In genomic region chrX:40146471-40147398, GRCh38 we compare ENCODE assay signal across 8 cellular contexts. TPM values are rescaled to one million over a fixed set of nuclear protein-coding genes. Genes with fewer than 3 reads are reported as not detected.
DNase-seq lines count a peak whose midpoint lies in the region; ATAC-seq and TF ChIP-seq lines count a peak whose summit lies in the region.

No MANE protein-coding gene starts in this region.

- POLR2A ChIA-PET in PC-9 (lab: Charles Lee; ENCODE audit: unreplicated experiment), result no interaction called here

- no peaks in the 10 kb centered on the region for H3K9me2 ChIP-seq in PC-9 (ENCODE audit: insufficient read depth)

- no peaks in the 10 kb centered on the region for H4K20me1 ChIP-seq in PC-9 (ENCODE audit: insufficient read depth)

- H3K79me2 ChIP-seq in PC-9 (ENCODE audit: low read depth), result no peaks in the 10 kb centered on the region

- ATAC-seq in upper lobe of right lung (peak; percentile 71), HG02642 (IDR thresholded peaks at IDR 0.05; ENCODE audit: poor library complexity, unreplicated experiment) (no peak), GM19455 (IDR thresholded peaks at IDR 0.05; ENCODE audit: unreplicated experiment) (no peak)

- intact Hi-C loops in PC-9 (cut with micrococcal nuclease; ENCODE audit: unreplicated experiment) (no loop called here), upper lobe of right lung (cut with DNase I) (no loop called here)

- H3K4me1 ChIP-seq in PC-9 (replicated peaks; ENCODE audit: insufficient read depth) (no peaks in the 10 kb centered on the region), mononuclear cell (ENCODE audit: insufficient read depth, low read length) (peaks cover 59% of the 10 kb centered on the region), upper lobe of right lung (peaks cover 2% of the 10 kb centered on the region)
- H3K4me1 ChIP-seq in effector memory CD4-positive, alpha-beta T cell (ENCODE audit: control insufficient read depth, insufficient read depth, low read length, poor library complexity, severe bottlenecking), result peaks cover 4% of the 10 kb centered on the region

- TF ChIP-seq CTCF in PC-9 (conservative IDR thresholded peaks at IDR 0.05) (no peak), upper lobe of right lung (IDR thresholded peaks at IDR 0.05) (no peak)

- peak overlapping the region; percentile 63 for H3K4me2 ChIP-seq in PC-9

- H3K9me3 ChIP-seq in PC-9 (ENCODE audit: insufficient read depth, low read depth), result no peaks in the 10 kb centered on the region
- H3K9me3 ChIP-seq in effector memory CD4-positive, alpha-beta T cell (ENCODE audit: control insufficient read depth, low read length), result no peaks in the 10 kb centered on the region
- no peaks in the 10 kb centered on the region for H3K9me3 ChIP-seq in mononuclear cell (ENCODE audit: low read depth, low read length)
- no peaks in the 10 kb centered on the region for H3K9me3 ChIP-seq in upper lobe of right lung

- CTCF ChIA-PET in PC-9 (lab: Charles Lee), result no interaction called here

- no TSS peak for BruUV-seq in PC-9 (replicated peaks; lab: Mats Ljungman, UMichigan)

- H3K27me3 ChIP-seq in PC-9 (ENCODE audit: insufficient read depth, low read depth) (no peaks in the 10 kb centered on the region), mononuclear cell (ENCODE audit: insufficient read depth, low read length) (no peaks in the 10 kb centered on the region), upper lobe of right lung (no peaks in the 10 kb centered on the region)
- H3K27me3 ChIP-seq in effector memory CD4-positive, alpha-beta T cell (replicated peaks; ENCODE audit: control insufficient read depth, insufficient read depth, low read length, poor library complexity, severe bottlenecking), result no peaks in the 10 kb centered on the region

- no peak overlapping the region for H2AFZ ChIP-seq in PC-9

- H3F3A ChIP-seq in PC-9 (ENCODE audit: insufficient read depth, low read depth), result no peaks in the 10 kb centered on the region

- H3K4me3 ChIP-seq in PC-9 (peak overlapping the region; percentile 57; the same call in 1 of the 2 replicates), mononuclear cell (ENCODE audit: low read length) (peak overlapping the region; percentile 12), upper lobe of right lung (peak overlapping the region; percentile 52)
- H3K4me3 ChIP-seq in effector memory CD4-positive, alpha-beta T cell (ENCODE audit: insufficient read depth, low read depth, low read length, poor library complexity, severe bottlenecking), result peak overlapping the region; percentile 40

- DNase-seq in NCI-H2171 treated with DMSO at 0.1 percent for 48 hours (lab: John Stamatoyannopoulos, UW) (peak; percentile 23), NCI-H2171 (lab: John Stamatoyannopoulos, UW) (no peak), PC-9 (peak in 1 of 2 experiments; percentile 46), upper lobe of right lung (no peak)
- DNase-seq in effector memory CD4-positive, alpha-beta T cell, result no peak

- H3K27ac ChIP-seq in PC-9 (no peak overlapping the region), upper lobe of right lung (no peak overlapping the region)
- no peak overlapping the region for H3K27ac ChIP-seq in effector memory CD4-positive, alpha-beta T cell (ENCODE audit: insufficient read depth, low read length, poor library complexity, severe bottlenecking)

- no peaks in the 10 kb centered on the region for H3K36me3 ChIP-seq in PC-9 (ENCODE audit: low read depth)
- H3K36me3 ChIP-seq in effector memory CD4-positive, alpha-beta T cell (ENCODE audit: control insufficient read depth, insufficient read depth, low read length), result no peaks in the 10 kb centered on the region
- H3K36me3 ChIP-seq in upper lobe of right lung, result no peaks in the 10 kb centered on the region

RNA-seq across cellular contexts. Expression of gene BCOR, which starts 49.0 kb away (rescaled TPM):
- total RNA-seq in PC-9 (2021) (0.68 and 1.5 TPM in 2 replicates), mononuclear cell (42.3 TPM), upper lobe of right lung (26.1 TPM)

Comparison
In these comparisons a context has a peak if more than half of its experiments do, and no peak if none do; other contexts are left out.
1. RNA of gene BCOR, which starts 49.0 kb away (total RNA-seq): 42.3 TPM in mononuclear cell (single experiment) and 26.1 TPM in upper lobe of right lung (single experiment); 0.68 to 1.5 TPM in PC-9; every median in the first group is over 10 times any median in the second.
2. Peak in every context shown above with its lines, with median percentiles within 50 percentile points of each other: H3K4me3 ChIP-seq.